8 cellular contexts compared by ENCODE assay signal in genomic region chr3:69084326-69084667, GRCh38. TPM values are rescaled to one million over a fixed set of nuclear protein-coding genes. Genes with fewer than 3 reads are reported as not detected.
A peak's percentile ranks its signal among the peaks of the same experiment; 100 is the strongest.
DNase-seq lines count a peak whose midpoint lies in the region; TF ChIP-seq lines count a peak whose summit lies in the region.

No MANE protein-coding gene starts in this region.

- DNase-seq in NCI-H2171 treated with DMSO at 0.1 percent for 48 hours (lab: John Stamatoyannopoulos, UW) (peak; percentile 18), NCI-H2171 (lab: John Stamatoyannopoulos, UW) (no peak), NCI-H226 (peak; percentile 53), coronary artery (ENCODE audit: low spot score) (no peak), mesendoderm (peak; percentile 57), uterus (no peak), NCI-H1048 (lab: John Stamatoyannopoulos, UW) (no peak), nucleus accumbens (lab: John Stamatoyannopoulos, UW) (no peak)

- H3K27me3 ChIP-seq in mesendoderm (ENCODE audit: insufficient read depth, low read length, poor library complexity) (no peaks in the 10 kb centered on the region), uterus (no peaks in the 10 kb centered on the region)

- H3K4me1 ChIP-seq in mesendoderm (ENCODE audit: control insufficient read depth, low read depth, low read length) (peaks cover 9% of the 10 kb centered on the region), uterus (peaks cover 8 to 14% of the 10 kb centered on the region in 2 donors)

- no CpG with 5 or more reads among the region's 2 CpGs for WGBS in mesendoderm (ENCODE audit: extremely low coverage, insufficient coverage, low lambda C conversion rate)

- intact Hi-C loops in uterus (cut with DNase I; ENCODE audit: low total_unique reads): no loop called here

- no peak overlapping the region for H3K4ac ChIP-seq in mesendoderm (ENCODE audit: low read depth, low read length)

- H3K4me2 ChIP-seq in mesendoderm (ENCODE audit: low read length): peak overlapping the region; percentile 30

- no peak overlapping the region for H4K8ac ChIP-seq in mesendoderm (ENCODE audit: low read depth, low read length)

- peaks cover 4% of the 10 kb centered on the region for H3K79me2 ChIP-seq in mesendoderm (ENCODE audit: control insufficient read depth, insufficient read depth, low read length)

- no peak overlapping the region for H2AK5ac ChIP-seq in mesendoderm (ENCODE audit: low read length)

- no peak overlapping the region for H3K23ac ChIP-seq in mesendoderm (ENCODE audit: low read length)

- no peak for TF ChIP-seq POLR2A in uterus (IDR thresholded peaks at IDR 0.05)

- peak overlapping the region; percentile 44 for H3K9ac ChIP-seq in mesendoderm (ENCODE audit: low read length)

- H2BK5ac ChIP-seq in mesendoderm (ENCODE audit: low read length): no peak overlapping the region

- no peak overlapping the region for H2BK120ac ChIP-seq in mesendoderm (ENCODE audit: low read depth, low read length)

- no peak overlapping the region for H3K18ac ChIP-seq in mesendoderm (ENCODE audit: low read length)

- H3K27ac ChIP-seq in coronary artery: peak overlapping the region; percentile 94 to 97
- no peak overlapping the region for H3K27ac ChIP-seq in mesendoderm (ENCODE audit: low read depth, low read length)
- H3K27ac ChIP-seq in uterus: peak overlapping the region; percentile 92 to 93

- peak overlapping the region; percentile 42 for H2BK15ac ChIP-seq in mesendoderm (replicated peaks; ENCODE audit: low read depth)

- H3K56ac ChIP-seq in mesendoderm (ENCODE audit: low read length): no peak overlapping the region

- no peaks in the 10 kb centered on the region for H3K36me3 ChIP-seq in mesendoderm (ENCODE audit: control insufficient read depth, insufficient read depth, low read length)
- no peaks in the 10 kb centered on the region for H3K36me3 ChIP-seq in uterus

- H3K9me3 ChIP-seq in uterus: no peaks in the 10 kb centered on the region

- H3K4me3 ChIP-seq in coronary artery (peak overlapping the region; percentile 92), mesendoderm (ENCODE audit: low read length) (no peak overlapping the region), uterus (peak overlapping the region; percentile 87 to 90)

- TF ChIP-seq CTCF in coronary artery (IDR thresholded peaks at IDR 0.05): no peak
- no peak for TF ChIP-seq CTCF in uterus (IDR thresholded peaks at IDR 0.05)

- H3K79me1 ChIP-seq in mesendoderm (ENCODE audit: low read length): peaks cover 1% of the 10 kb centered on the region

- no peak overlapping the region for H4K5ac ChIP-seq in mesendoderm (ENCODE audit: low read length)

RNA-seq across cellular contexts. Expression of gene ARL6IP5, which starts 0.4 kb away (rescaled TPM):
- 21.1 TPM for polyA plus RNA-seq in mesendoderm (2013, experiment 1 of 2)
- 21.6 TPM for polyA plus RNA-seq in mesendoderm (2013, experiment 2 of 2)
- total RNA-seq in uterus: 100 to 1,000 TPM in 3 of 4 donors, 10 to 100 TPM in 1; 86.8 to 143 (median 120) TPM

RNA-seq across cellular contexts. Expression of gene UBA3, which starts 4.1 kb away (rescaled TPM):
- polyA plus RNA-seq in mesendoderm (2013, experiment 1 of 2): 54.4 TPM
- polyA plus RNA-seq in mesendoderm (2013, experiment 2 of 2): 53.9 TPM
- 100 to 1,000 TPM in 2 of 4 donors, 10 to 100 TPM in 2; 62.9 to 122 (median 91.0) TPM for total RNA-seq in uterus

RNA-seq across cellular contexts. Expression of gene TMF1, which starts 32.2 kb away (rescaled TPM):
- 10.9 TPM for polyA plus RNA-seq in mesendoderm (2013, experiment 1 of 2)
- polyA plus RNA-seq in mesendoderm (2013, experiment 2 of 2): 11.2 TPM
- 10 to 100 TPM; 24.1 to 69.3 (median 44.9) TPM for total RNA-seq in uterus

RNA-seq across cellular contexts. Expression of gene LMOD3, which starts 38.1 kb away (rescaled TPM):
- not detected for polyA plus RNA-seq in mesendoderm (2013, experiment 1 of 2)
- not detected for polyA plus RNA-seq in mesendoderm (2013, experiment 2 of 2)
- under 1 TPM in 1 of 4 donors, not detected in 3; 0.24 TPM for total RNA-seq in uterus

Comparison
In these comparisons a context has a peak if more than half of its experiments do, and no peak if none do; other contexts are left out.
1. DNase-seq: peak in NCI-H2171 treated with DMSO at 0.1 percent for 48 hours (single experiment), NCI-H226 (single experiment) and mesendoderm (single experiment); none in NCI-H2171 (single experiment), coronary artery (single experiment), uterus (0 of 2), NCI-H1048 (single experiment) and nucleus accumbens (0 of 56).